15 cellular contexts compared by ENCODE assay signal in the genomic region with DNA sequence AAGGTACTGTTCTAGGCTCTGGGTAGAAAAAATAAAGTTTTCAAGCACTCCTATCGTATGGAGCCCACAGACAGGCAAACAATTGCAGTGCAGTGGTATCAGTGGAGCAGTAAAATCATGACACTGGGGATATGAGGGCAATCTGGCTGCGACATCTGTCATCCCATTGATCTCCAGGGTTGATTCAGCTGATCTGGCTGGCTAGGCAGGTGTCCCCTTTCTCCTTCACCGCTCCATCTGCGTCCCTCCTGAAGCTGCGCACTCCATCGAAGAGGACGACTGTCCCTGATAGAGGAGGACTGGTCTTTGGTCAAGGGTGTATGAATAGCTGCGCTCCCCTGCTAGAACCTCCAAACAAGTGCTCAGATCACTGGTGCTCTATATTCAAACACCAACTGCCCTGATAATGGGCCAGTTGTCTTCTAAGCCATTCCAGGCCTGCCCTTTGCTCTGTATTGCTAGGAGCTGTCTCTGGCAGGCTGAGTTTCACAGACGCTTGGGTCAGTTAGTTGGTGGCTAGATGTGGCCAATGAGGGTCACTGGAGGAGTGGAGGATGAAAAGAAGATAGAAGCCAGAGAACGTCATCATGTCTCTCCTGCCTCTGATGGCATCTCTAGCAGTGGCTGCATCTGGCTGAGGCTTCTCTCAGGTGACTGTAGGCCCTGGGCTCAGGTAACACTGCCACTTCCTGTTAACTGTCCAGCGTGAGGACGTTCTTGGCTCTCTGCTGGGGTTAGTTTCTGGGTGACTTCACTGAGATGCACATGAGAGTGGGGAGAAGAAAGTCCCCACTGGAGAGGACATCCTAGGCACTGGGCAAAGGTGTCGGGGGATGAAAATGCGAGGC.
A peak's percentile ranks its signal among the peaks of the same experiment; 100 is the strongest.
DNase-seq lines count a peak whose midpoint lies in the region; ATAC-seq and TF ChIP-seq lines count a peak whose summit lies in the region.
"Had no signal": no experiment of that assay in that cellular context is flagged by ENCODE, and none has a peak within 500 bp of the region (broad histone marks: within the 10 kb centered on the region; RNA-seq: fewer than 3 reads in every experiment).

No MANE protein-coding gene starts in this region.

- DNase-seq in activated T-cell treated with anti-CD3 and anti-CD28 coated beads, Interleukin-2, amount 50 U/mL, for 24 hours, result no peak
- no peak for DNase-seq in activated T-cell treated with anti-CD3 and anti-CD28 coated beads, Interleukin-2, amount 50 U/mL, for 48 hours
- DNase-seq in NCI-H524 treated with DMSO at 0.1 percent for 48 hours (lab: John Stamatoyannopoulos, UW) (peak; percentile 94), retina (peak; percentile 33)
- DNase-seq in central memory CD8-positive, alpha-beta T cell (ENCODE audit: low spot score in 2 of 2), result no peak
- DNase-seq in central memory CD4-positive, alpha-beta T cell, result no peak
- DNase-seq: activated gamma-delta T cell, COR-L47, dermis blood vessel endothelial cell, lower lobe of right lung, NCI-H1436, substantia nigra had no signal

- no peak for ATAC-seq in central memory CD8-positive, alpha-beta T cell (replicated peaks; ENCODE audit: extremely low read depth, poor library complexity, severe bottlenecking)
- no peak for ATAC-seq in SK-N-SH treated with all-trans-retinoic acid at 6 μM for 48 hours
- ATAC-seq in HG03159 (IDR thresholded peaks at IDR 0.05; ENCODE audit: unreplicated experiment), result no peak
- ATAC-seq: lower lobe of right lung, Right ventricle myocardium inferior had no signal

- H3K9me3 Mint-ChIP-seq in activated T-cell treated with anti-CD3 and anti-CD28 coated beads, Interleukin-2, amount 50 U/mL, for 24 hours, result peaks cover 18% of the 10 kb centered on the region
- H3K9me3 Mint-ChIP-seq in central memory CD8-positive, alpha-beta T cell, result peaks cover 5% of the 10 kb centered on the region

- H3K36me3 Mint-ChIP-seq in activated T-cell treated with anti-CD3 and anti-CD28 coated beads, Interleukin-2, amount 50 U/mL, for 24 hours (ENCODE audit: low read depth), result peaks cover 31% of the 10 kb centered on the region
- H3K36me3 Mint-ChIP-seq in central memory CD8-positive, alpha-beta T cell (ENCODE audit: insufficient read depth), result peaks cover 12% of the 10 kb centered on the region

- peak overlapping the region; percentile 97 for H3K27ac Mint-ChIP-seq in activated T-cell treated with anti-CD3 and anti-CD28 coated beads, Interleukin-2, amount 50 U/mL, for 24 hours
- H3K27ac Mint-ChIP-seq in central memory CD8-positive, alpha-beta T cell (ENCODE audit: low read depth), result peak overlapping the region; percentile 88

- H3K27me3 Mint-ChIP-seq in activated T-cell treated with anti-CD3 and anti-CD28 coated beads, Interleukin-2, amount 50 U/mL, for 24 hours, result no peaks in the 10 kb centered on the region
- H3K27me3 Mint-ChIP-seq in central memory CD8-positive, alpha-beta T cell, result no peaks in the 10 kb centered on the region

- peak overlapping the region; percentile 85 for H3K4me3 Mint-ChIP-seq in activated T-cell treated with anti-CD3 and anti-CD28 coated beads, Interleukin-2, amount 50 U/mL, for 24 hours
- H3K4me3 Mint-ChIP-seq in central memory CD8-positive, alpha-beta T cell, result peak overlapping the region; percentile 92

- H3K4me1 Mint-ChIP-seq in activated T-cell treated with anti-CD3 and anti-CD28 coated beads, Interleukin-2, amount 50 U/mL, for 24 hours (ENCODE audit: low read depth), result peaks cover 76% of the 10 kb centered on the region
- H3K4me1 Mint-ChIP-seq in central memory CD8-positive, alpha-beta T cell, result peaks cover 65% of the 10 kb centered on the region

TF ChIP-seq in SK-N-SH treated with all-trans-retinoic acid at 6 μM for 48 hours, 23 proteins besides CTCF, POLR2A, EP300 and RAD21:
- no peak for TF ChIP-seq ZFP3 (CRISPR knock-in tag; IDR thresholded peaks at IDR 0.05)
- TF ChIP-seq ISL1 (CRISPR knock-in tag; IDR thresholded peaks at IDR 0.05), result no peak
- no peak for TF ChIP-seq ARNTL (CRISPR knock-in tag; IDR thresholded peaks at IDR 0.05; ENCODE audit: borderline replicate concordance, low read depth)
- no peak for TF ChIP-seq ZC3H10 (CRISPR knock-in tag; IDR thresholded peaks at IDR 0.05)
- TF ChIP-seq BACH2 (CRISPR knock-in tag; IDR thresholded peaks at IDR 0.05; ENCODE audit: borderline replicate concordance), result no peak
- TF ChIP-seq, protein P1, sequence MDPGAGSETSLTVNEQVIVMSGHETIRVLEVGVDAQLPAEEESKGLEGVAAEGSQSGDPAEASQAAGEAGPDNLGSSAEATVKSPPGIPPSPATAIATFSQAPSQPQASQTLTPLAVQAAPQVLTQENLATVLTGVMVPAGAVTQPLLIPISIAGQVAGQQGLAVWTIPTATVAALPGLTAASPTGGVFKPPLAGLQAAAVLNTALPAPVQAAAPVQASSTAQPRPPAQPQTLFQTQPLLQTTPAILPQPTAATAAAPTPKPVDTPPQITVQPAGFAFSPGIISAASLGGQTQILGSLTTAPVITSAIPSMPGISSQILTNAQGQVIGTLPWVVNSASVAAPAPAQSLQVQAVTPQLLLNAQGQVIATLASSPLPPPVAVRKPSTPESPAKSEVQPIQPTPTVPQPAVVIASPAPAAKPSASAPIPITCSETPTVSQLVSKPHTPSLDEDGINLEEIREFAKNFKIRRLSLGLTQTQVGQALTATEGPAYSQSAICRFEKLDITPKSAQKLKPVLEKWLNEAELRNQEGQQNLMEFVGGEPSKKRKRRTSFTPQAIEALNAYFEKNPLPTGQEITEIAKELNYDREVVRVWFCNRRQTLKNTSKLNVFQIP (CRISPR knock-in tag; IDR thresholded peaks at IDR 0.05; ENCODE audit: borderline replicate concordance, low read depth), result no peak
- no peak for TF ChIP-seq ZNF70 (CRISPR knock-in tag; IDR thresholded peaks at IDR 0.05)
- TF ChIP-seq, protein P2, sequence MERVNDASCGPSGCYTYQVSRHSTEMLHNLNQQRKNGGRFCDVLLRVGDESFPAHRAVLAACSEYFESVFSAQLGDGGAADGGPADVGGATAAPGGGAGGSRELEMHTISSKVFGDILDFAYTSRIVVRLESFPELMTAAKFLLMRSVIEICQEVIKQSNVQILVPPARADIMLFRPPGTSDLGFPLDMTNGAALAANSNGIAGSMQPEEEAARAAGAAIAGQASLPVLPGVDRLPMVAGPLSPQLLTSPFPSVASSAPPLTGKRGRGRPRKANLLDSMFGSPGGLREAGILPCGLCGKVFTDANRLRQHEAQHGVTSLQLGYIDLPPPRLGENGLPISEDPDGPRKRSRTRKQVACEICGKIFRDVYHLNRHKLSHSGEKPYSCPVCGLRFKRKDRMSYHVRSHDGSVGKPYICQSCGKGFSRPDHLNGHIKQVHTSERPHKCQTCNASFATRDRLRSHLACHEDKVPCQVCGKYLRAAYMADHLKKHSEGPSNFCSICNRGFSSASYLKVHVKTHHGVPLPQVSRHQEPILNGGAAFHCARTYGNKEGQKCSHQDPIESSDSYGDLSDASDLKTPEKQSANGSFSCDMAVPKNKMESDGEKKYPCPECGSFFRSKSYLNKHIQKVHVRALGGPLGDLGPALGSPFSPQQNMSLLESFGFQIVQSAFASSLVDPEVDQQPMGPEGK (CRISPR knock-in tag; IDR thresholded peaks at IDR 0.05; ENCODE audit: borderline replicate concordance), result no peak
- TF ChIP-seq SNAI2 (CRISPR knock-in tag; IDR thresholded peaks at IDR 0.05), result no peak
- no peak for TF ChIP-seq TCF4 (CRISPR knock-in tag; IDR thresholded peaks at IDR 0.05; ENCODE audit: borderline replicate concordance)
- TF ChIP-seq, protein P3, sequence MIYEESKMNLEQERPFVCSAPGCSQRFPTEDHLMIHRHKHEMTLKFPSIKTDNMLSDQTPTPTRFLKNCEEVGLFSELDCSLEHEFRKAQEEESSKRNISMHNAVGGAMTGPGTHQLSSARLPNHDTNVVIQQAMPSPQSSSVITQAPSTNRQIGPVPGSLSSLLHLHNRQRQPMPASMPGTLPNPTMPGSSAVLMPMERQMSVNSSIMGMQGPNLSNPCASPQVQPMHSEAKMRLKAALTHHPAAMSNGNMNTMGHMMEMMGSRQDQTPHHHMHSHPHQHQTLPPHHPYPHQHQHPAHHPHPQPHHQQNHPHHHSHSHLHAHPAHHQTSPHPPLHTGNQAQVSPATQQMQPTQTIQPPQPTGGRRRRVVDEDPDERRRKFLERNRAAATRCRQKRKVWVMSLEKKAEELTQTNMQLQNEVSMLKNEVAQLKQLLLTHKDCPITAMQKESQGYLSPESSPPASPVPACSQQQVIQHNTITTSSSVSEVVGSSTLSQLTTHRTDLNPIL (CRISPR knock-in tag; IDR thresholded peaks at IDR 0.05; ENCODE audit: low read depth), result no peak
- TF ChIP-seq, protein P4, sequence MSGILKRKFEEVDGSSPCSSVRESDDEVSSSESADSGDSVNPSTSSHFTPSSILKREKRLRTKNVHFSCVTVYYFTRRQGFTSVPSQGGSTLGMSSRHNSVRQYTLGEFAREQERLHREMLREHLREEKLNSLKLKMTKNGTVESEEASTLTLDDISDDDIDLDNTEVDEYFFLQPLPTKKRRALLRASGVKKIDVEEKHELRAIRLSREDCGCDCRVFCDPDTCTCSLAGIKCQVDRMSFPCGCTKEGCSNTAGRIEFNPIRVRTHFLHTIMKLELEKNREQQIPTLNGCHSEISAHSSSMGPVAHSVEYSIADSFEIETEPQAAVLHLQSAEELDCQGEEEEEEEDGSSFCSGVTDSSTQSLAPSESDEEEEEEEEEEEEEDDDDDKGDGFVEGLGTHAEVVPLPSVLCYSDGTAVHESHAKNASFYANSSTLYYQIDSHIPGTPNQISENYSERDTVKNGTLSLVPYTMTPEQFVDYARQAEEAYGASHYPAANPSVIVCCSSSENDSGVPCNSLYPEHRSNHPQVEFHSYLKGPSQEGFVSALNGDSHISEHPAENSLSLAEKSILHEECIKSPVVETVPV (CRISPR knock-in tag; IDR thresholded peaks at IDR 0.05), result no peak
- TF ChIP-seq TOX (CRISPR knock-in tag; IDR thresholded peaks at IDR 0.05; ENCODE audit: borderline replicate concordance), result no peak
- no peak for TF ChIP-seq GLIS3 (CRISPR knock-in tag; IDR thresholded peaks at IDR 0.05)
- TF ChIP-seq RARB (CRISPR knock-in tag; IDR thresholded peaks at IDR 0.05), result no peak

Comparison
In these comparisons a context has a peak if more than half of its experiments do, and no peak if none do; other contexts are left out.
1. DNase-seq: peak in NCI-H524 treated with DMSO at 0.1 percent for 48 hours (single experiment) and retina (single experiment); none in activated T-cell treated with anti-CD3 and anti-CD28 coated beads, Interleukin-2, amount 50 U/mL, for 24 hours (single experiment), activated T-cell treated with anti-CD3 and anti-CD28 coated beads, Interleukin-2, amount 50 U/mL, for 48 hours (0 of 2), central memory CD8-positive, alpha-beta T cell (0 of 2) and central memory CD4-positive, alpha-beta T cell (single experiment).